ENCODE assay signal across 29 cellular contexts in genomic region chrX:20472148-20472547, GRCh38.
"Had no signal": no experiment of that assay in that cellular context is flagged by ENCODE, and none has a peak within 500 bp of the region (broad histone marks: within the 10 kb centered on the region; RNA-seq: fewer than 3 reads in every experiment).

No MANE protein-coding gene starts in this region.

- ATAC-seq: activated CD4-positive, CD25-positive, alpha-beta regulatory T cell treated with anti-CD3 and anti-CD28 coated beads, Interleukin-2, amount 50 U/mL, for 24 hours; activated naive CD4-positive, alpha-beta T cell treated with anti-CD3 and anti-CD28 coated beads, Interleukin-2, amount 50 U/mL, for 72 hours; activated T-cell treated with anti-CD3 and anti-CD28 coated beads, Interleukin-2, amount 50 U/mL, for 72 hours; body of pancreas; esophagus mucosa; foreskin keratinocyte; gastrocnemius medialis; heart left ventricle; T-helper 17 cell had no signal

- H3K27me3 ChIP-seq: body of pancreas, colonic mucosa, foreskin keratinocyte, gastrocnemius medialis had no signal

- H3K4me3 ChIP-seq: body of pancreas, colonic mucosa, gastrocnemius medialis, heart left ventricle had no signal

- H3K27ac ChIP-seq: body of pancreas, colonic mucosa, foreskin keratinocyte, gastrocnemius medialis, heart left ventricle, WERI-Rb-1 had no signal

- DNase-seq: activated B cell treated with CpG ODN at 0.5 μM for 24 hours; activated CD4-positive, alpha-beta memory T cell treated with anti-CD3 and anti-CD28 coated beads, Interleukin-2, amount 10 ng/mL, durations not matched to agents 7 days and 5 days; activated CD4-positive, alpha-beta T cell treated with anti-CD3 and anti-CD28 coated beads, Interleukin-2, amount 10 ng/mL, durations not matched to agents 24 days and 14 days; activated CD8-positive, alpha-beta memory T cell treated with anti-CD3 and anti-CD28 coated beads, Interleukin-2, amount 50 U/mL, for 48 hours; activated gamma-delta T cell; activated naive CD4-positive, alpha-beta T cell; activated naive CD4-positive, alpha-beta T cell treated with anti-CD3 and anti-CD28 coated beads, Interleukin-2, amount 10 ng/mL, durations not matched to agents 7 days and 5 days; activated naive CD8-positive, alpha-beta T cell treated with anti-CD3 and anti-CD28 coated beads, Interleukin-2, amount 10 ng/mL, durations not matched to agents 7 days and 5 days; activated T-cell treated with anti-CD3 and anti-CD28 coated beads for 4 hours; activated T-cell treated with anti-CD3 and anti-CD28 coated beads, Interleukin-2, amount 50 U/mL, for 24 hours; activated T-cell treated with anti-CD3 and anti-CD28 coated beads, Interleukin-2, amount 50 U/mL, for 72 hours; amniotic stem cell; anterior cingulate cortex; body of pancreas; caudate nucleus; cerebellar nuclear complex; colonic mucosa; effector CD8-positive, alpha-beta T cell; foreskin keratinocyte; gastrocnemius medialis; glutamatergic neuron; heart left ventricle; T-helper 1 cell; T-helper 17 cell; T1000; WERI-Rb-1 had no signal

- H3K9me3 ChIP-seq: body of pancreas, colonic mucosa, gastrocnemius medialis, heart left ventricle had no signal

- H3K36me3 ChIP-seq: colonic mucosa, gastrocnemius medialis, heart left ventricle, WERI-Rb-1 had no signal

- H3K4me1 ChIP-seq: body of pancreas, colonic mucosa, foreskin keratinocyte, gastrocnemius medialis, heart left ventricle had no signal
